Comparison of ENCODE assay signal across 19 cellular contexts in genomic region chr3:118945834-118946233, GRCh38.
DNase-seq lines count a peak whose midpoint lies in the region; ATAC-seq and TF ChIP-seq lines count a peak whose summit lies in the region.
"Had no signal": no experiment of that assay in that cellular context is flagged by ENCODE, and none has a peak within 500 bp of the region (broad histone marks: within the 10 kb centered on the region; RNA-seq: fewer than 3 reads in every experiment).

No MANE protein-coding gene starts in this region.

- H3K27me3 Mint-ChIP-seq in T-helper 17 cell (no peaks in the 10 kb centered on the region), endodermal cell (ENCODE audit: insufficient read depth) (no peaks in the 10 kb centered on the region)

- H3K4me1 Mint-ChIP-seq in T-helper 17 cell (peaks cover 38% of the 10 kb centered on the region), endodermal cell (peaks cover 48% of the 10 kb centered on the region)

- no peaks in the 10 kb centered on the region for H3K9me3 ChIP-seq in SK-N-SH
- H3K9me3 ChIP-seq in T-helper 17 cell (ENCODE audit: control insufficient read depth, low read length, poor library complexity, severe bottlenecking), result no peaks in the 10 kb centered on the region
- no peaks in the 10 kb centered on the region for H3K9me3 ChIP-seq in endodermal cell (ENCODE audit: control insufficient read depth, low read length)
- H3K9me3 ChIP-seq: A549, BLaER1 had no signal

- POLR2A ChIA-PET in SK-N-SH (lab: Yijun Ruan, JAX), result no interaction called here

- TF ChIP-seq EP300 in SK-N-SH (IDR thresholded peaks at IDR 0.05; ENCODE audit: borderline replicate concordance in 1 of 2, low read depth in 1 of 2, low read length in 1 of 2), result no peak

- no peaks in the 10 kb centered on the region for H4K20me1 ChIP-seq in SK-N-SH (ENCODE audit: insufficient read depth)
- H4K20me1 ChIP-seq: BLaER1 had no signal

- DNase-seq in SK-N-SH (peak; percentile 44), T-helper 17 cell (no peak), endodermal cell (no peak), kidney glomerular epithelial cell (lab: John Stamatoyannopoulos, UW) (no peak), NCI-H1417 treated with DMSO at 0.1 percent for 48 hours (lab: John Stamatoyannopoulos, UW) (no peak)
- DNase-seq in activated CD4-positive, alpha-beta T cell treated with anti-CD3 and anti-CD28 coated beads, Interleukin-2, amount 50 U/mL, for 48 hours, result no peak
- DNase-seq: CD8-positive, alpha-beta T cell; DMS79 treated with DMSO at 0.1 percent for 48 hours; HCEC 1CT; NCI-H1092 treated with DMSO at 0.1 percent for 48 hours; NCI-H2107; NCI-H226; NCI-H69 had no signal

- TF ChIP-seq CTCF in SK-N-SH (IDR thresholded peaks at IDR 0.05), result no peak
- TF ChIP-seq CTCF in endodermal cell (conservative IDR thresholded peaks at IDR 0.05), result peak; percentile 32

- ATAC-seq in SK-N-SH treated with all-trans-retinoic acid at 6 μM for 48 hours (no peak), T-helper 17 cell (no peak), HG02588 (IDR thresholded peaks at IDR 0.05; ENCODE audit: unreplicated experiment) (no peak)
- ATAC-seq: A549; CD8-positive, alpha-beta T cell; GM23338; Right ventricle myocardium inferior had no signal

- H3K9ac ChIP-seq in SK-N-SH (no peak overlapping the region), endodermal cell (ENCODE audit: extremely low read depth, low read length, poor library complexity, severe bottlenecking) (no peak overlapping the region)
- H3K9ac ChIP-seq: BLaER1 had no signal

- peaks cover 0 to 3% of the 10 kb centered on the region in 2 experiments; a peak in 1 of 4 replicates for H3K4me1 ChIP-seq in SK-N-SH (ENCODE audit: control insufficient read depth in 1 of 2, insufficient read depth in 2 of 2, low read depth in 1 of 2, low read length in 1 of 2)
- peaks cover 17% of the 10 kb centered on the region for H3K4me1 ChIP-seq in endodermal cell (ENCODE audit: control insufficient read depth, insufficient read depth, low read length)
- H3K4me1 ChIP-seq: A549 had no signal

- no peaks in the 10 kb centered on the region for H3F3A ChIP-seq in SK-N-SH (replicated peaks; ENCODE audit: insufficient read depth)

- H3K9me3 Mint-ChIP-seq in endodermal cell, result no peaks in the 10 kb centered on the region
- H3K9me3 Mint-ChIP-seq: CD8-positive, alpha-beta T cell; GM23338 had no signal

- TF ChIP-seq RAD21 in SK-N-SH (IDR thresholded peaks at IDR 0.05; ENCODE audit: low read length), result peak; percentile 27; the same call in 1 of the 2 replicates

- H3K27ac ChIP-seq in SK-N-SH (ENCODE audit: low read depth in 2 of 2, low read length in 1 of 2) (peak overlapping the region in 1 of 2 experiments; percentile 28; a peak in 2 of 4 replicates), endodermal cell (ENCODE audit: low read depth, low read length) (no peak overlapping the region)
- H3K27ac ChIP-seq: A549, BLaER1 had no signal

- H3K4me3 Mint-ChIP-seq in T-helper 17 cell, result peak overlapping the region; percentile 39
- no peak overlapping the region for H3K4me3 Mint-ChIP-seq in endodermal cell
- H3K4me3 Mint-ChIP-seq: CD8-positive, alpha-beta T cell; GM23338 had no signal

- H3K79me2 ChIP-seq in SK-N-SH (ENCODE audit: insufficient read depth), result no peaks in the 10 kb centered on the region

- H3K9me2 ChIP-seq in SK-N-SH, result no peaks in the 10 kb centered on the region

- CTCF ChIA-PET in SK-N-SH (lab: Yijun Ruan, JAX), result interaction anchor here (0.6 to 3.0 kb wide), 4 partner anchors 14 to 88 kb away, joined by 3 to 11 read pairs (median 5); partner anchors contain the start of gene IGSF11

- WGBS in SK-N-SH (ENCODE audit: low lambda C conversion rate), result 75% methylated on average over 4 of the region's 4 CpGs
- 79% methylated on average over 4 of the region's 4 CpGs; no CpG with 5 or more reads in 1 of the 2 experiments for WGBS in endodermal cell (ENCODE audit: insufficient coverage in 1 of 2, insufficient read length in 1 of 2), 2 experiments

- no peaks in the 10 kb centered on the region for H3K36me3 Mint-ChIP-seq in T-helper 17 cell (ENCODE audit: low read depth)
- no peaks in the 10 kb centered on the region for H3K36me3 Mint-ChIP-seq in endodermal cell (ENCODE audit: low read depth)
- H3K36me3 Mint-ChIP-seq: CD8-positive, alpha-beta T cell had no signal

- no peak overlapping the region for H2AFZ ChIP-seq in SK-N-SH (ENCODE audit: low read depth)

- H3K27ac Mint-ChIP-seq in T-helper 17 cell (no peak overlapping the region), endodermal cell (no peak overlapping the region)
- H3K27ac Mint-ChIP-seq: CD8-positive, alpha-beta T cell; GM23338 had no signal

- H3K4me2 ChIP-seq in SK-N-SH, result no peak overlapping the region
- H3K4me2 ChIP-seq: A549, BLaER1, GM23338 had no signal

- no peaks in the 10 kb centered on the region for H3K27me3 ChIP-seq in SK-N-SH (ENCODE audit: insufficient read depth)
- peaks cover 7% of the 10 kb centered on the region for H3K27me3 ChIP-seq in endodermal cell (ENCODE audit: control insufficient read depth, insufficient read depth, low read length, poor library complexity, severe bottlenecking)
- H3K27me3 ChIP-seq: BLaER1 had no signal

- H3K36me3 ChIP-seq in SK-N-SH (replicated peaks in 1 of 2; ENCODE audit: control insufficient read depth in 1 of 2, insufficient read depth in 2 of 2, low read length in 1 of 2) (no peaks in the 10 kb centered on the region), endodermal cell (ENCODE audit: control insufficient read depth, insufficient read depth, low read length) (no peaks in the 10 kb centered on the region)
- H3K36me3 ChIP-seq: BLaER1 had no signal

- H3K4me3 ChIP-seq in SK-N-SH (ENCODE audit: low read depth in 2 of 2, low read length in 1 of 2), result no peak overlapping the region
- H3K4me3 ChIP-seq in endodermal cell (ENCODE audit: low read length), result no peak overlapping the region
- H3K4me3 ChIP-seq: A549, BLaER1, GM23338 had no signal

TF ChIP-seq in SK-N-SH, 30 proteins besides CTCF, POLR2A, EP300 and RAD21:
- TF ChIP-seq FOXJ3 (CRISPR knock-in tag; IDR thresholded peaks at IDR 0.05), result no peak
- TF ChIP-seq MXI1 (IDR thresholded peaks at IDR 0.05; ENCODE audit: low read depth, low read length), result 0 out of 2 replicates have a peak, but pooled peaks have one; percentile 3
- no peak for TF ChIP-seq GATA2 (CRISPR knock-in tag; IDR thresholded peaks at IDR 0.05)
- TF ChIP-seq RCOR1 (IDR thresholded peaks at IDR 0.05; ENCODE audit: low read length), result no peak
- no peak for TF ChIP-seq NRF1 (IDR thresholded peaks at IDR 0.05; ENCODE audit: low read depth, low read length)
- TF ChIP-seq CHD2 (IDR thresholded peaks at IDR 0.05; ENCODE audit: low read length, partially characterized antibody), result no peak

TF ChIP-seq in SK-N-SH treated with all-trans-retinoic acid at 6 μM for 48 hours, 23 proteins besides CTCF, POLR2A, EP300 and RAD21:
- no peak for TF ChIP-seq CSDC2 (CRISPR knock-in tag; IDR thresholded peaks at IDR 0.05)
- TF ChIP-seq ESRRG (CRISPR knock-in tag; IDR thresholded peaks at IDR 0.05), result no peak
- TF ChIP-seq CSRNP3 (CRISPR knock-in tag; IDR thresholded peaks at IDR 0.05), result no peak
- no peak for TF ChIP-seq BACH2 (CRISPR knock-in tag; IDR thresholded peaks at IDR 0.05; ENCODE audit: borderline replicate concordance)
- no peak for TF ChIP-seq ZNF8 (CRISPR knock-in tag; IDR thresholded peaks at IDR 0.05)
- no peak for TF ChIP-seq ZFP30 (CRISPR knock-in tag; IDR thresholded peaks at IDR 0.05)
- no peak for TF ChIP-seq ZFP3 (CRISPR knock-in tag; IDR thresholded peaks at IDR 0.05)
- TF ChIP-seq PPARA (CRISPR knock-in tag; IDR thresholded peaks at IDR 0.05; ENCODE audit: borderline replicate concordance), result no peak
- no peak; the same call in 1 of the 2 replicates for TF ChIP-seq TCF4 (CRISPR knock-in tag; IDR thresholded peaks at IDR 0.05; ENCODE audit: borderline replicate concordance)
- TF ChIP-seq ZNF70 (CRISPR knock-in tag; IDR thresholded peaks at IDR 0.05), result no peak
- TF ChIP-seq SNAI2 (CRISPR knock-in tag; IDR thresholded peaks at IDR 0.05), result no peak
- no peak for TF ChIP-seq ZNF565 (CRISPR knock-in tag; conservative IDR thresholded peaks at IDR 0.05; ENCODE audit: low read depth)
- TF ChIP-seq OSR1 (CRISPR knock-in tag; IDR thresholded peaks at IDR 0.05), result no peak
- no peak for TF ChIP-seq ISL1 (CRISPR knock-in tag; IDR thresholded peaks at IDR 0.05)
- no peak for TF ChIP-seq RARB (CRISPR knock-in tag; IDR thresholded peaks at IDR 0.05)
- no peak for TF ChIP-seq GLIS3 (CRISPR knock-in tag; IDR thresholded peaks at IDR 0.05)
- no peak for TF ChIP-seq PATZ1 (CRISPR knock-in tag; IDR thresholded peaks at IDR 0.05; ENCODE audit: borderline replicate concordance)
